In genomic region chr19:33362508-33363228, GRCh38 we compare ENCODE assay signal across 9 cellular contexts.
"Had no signal": no experiment of that assay in that cellular context is flagged by ENCODE, and none has a peak within 500 bp of the region (broad histone marks: within the 10 kb centered on the region; RNA-seq: fewer than 3 reads in every experiment).

No MANE protein-coding gene starts in this region.

- H3K9me3 ChIP-seq: HAP-1 had no signal

- H3K4me3 ChIP-seq: GM23248, HAP-1 had no signal

- H2AFZ ChIP-seq: GM23248 had no signal

- DNase-seq: GM23248, GOT3, H7, HFFc6, IMR-90, KBM-7 had no signal

- H3K36me3 ChIP-seq: HAP-1 had no signal

- H3K9ac ChIP-seq: GM23248, KMS-11 had no signal

- H3K27ac ChIP-seq: GM23248, HL-60, KMS-11 had no signal

- H3K4me2 ChIP-seq: KMS-11 had no signal
